In the genomic region with DNA sequence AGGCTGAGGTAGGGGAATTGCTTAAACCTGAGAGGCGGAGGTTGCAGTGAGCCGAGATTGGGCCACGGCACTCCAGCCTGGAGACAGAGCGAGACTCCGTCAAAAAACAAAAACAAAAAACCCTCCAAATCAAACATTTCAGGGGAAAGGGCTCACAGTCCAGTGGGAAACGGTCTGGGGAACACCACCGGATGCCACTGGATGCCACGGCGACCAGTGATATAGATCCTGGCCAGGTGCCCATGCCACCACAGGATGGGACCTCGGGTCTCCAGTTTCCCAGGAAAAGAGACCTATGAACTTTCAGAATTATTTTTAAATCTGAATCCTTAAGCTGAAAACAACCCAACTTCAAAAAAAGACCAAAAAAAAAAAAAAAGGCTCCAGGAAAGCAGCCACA, we compare ENCODE assay signal across 19 cellular contexts. TPM values are rescaled to one million over a fixed set of nuclear protein-coding genes. Genes with fewer than 3 reads are reported as not detected.
DNase-seq lines count a peak whose midpoint lies in the region; ATAC-seq, FAIRE-seq and TF ChIP-seq lines count a peak whose summit lies in the region.
"Had no signal": no experiment of that assay in that cellular context is flagged by ENCODE, and none has a peak within 500 bp of the region (broad histone marks: within the 10 kb centered on the region; RNA-seq: fewer than 3 reads in every experiment).

No MANE protein-coding gene starts in this region.

- peaks cover 17% of the 10 kb centered on the region for H3K4me1 Mint-ChIP-seq in dendritic cell treated with granulocyte-macrophage colony-stimulating factor and Interleukin-4, amounts not matched to agents 40 ng/mL and 50 ng/mL, for 4 days (ENCODE audit: low read depth)
- no peaks in the 10 kb centered on the region for H3K4me1 Mint-ChIP-seq in mesothelial cell of epicardium

- H3K27ac Mint-ChIP-seq in dendritic cell treated with granulocyte-macrophage colony-stimulating factor and Interleukin-4, amounts not matched to agents 40 ng/mL and 50 ng/mL, for 4 days = peak overlapping the region; percentile 12
- H3K27ac Mint-ChIP-seq in mesothelial cell of epicardium = peak overlapping the region; percentile 6
- H3K27ac Mint-ChIP-seq: CD4-positive, alpha-beta T cell had no signal

- FAIRE-seq in frontal cortex (lab: Jason Lieb, UNC) = no peak
- FAIRE-seq: H54, HepG2, HTR-8/SVneo had no signal

- H3K4me3 Mint-ChIP-seq in dendritic cell treated with granulocyte-macrophage colony-stimulating factor and Interleukin-4, amounts not matched to agents 40 ng/mL and 50 ng/mL, for 4 days = no peak overlapping the region
- H3K4me3 Mint-ChIP-seq in mesothelial cell of epicardium = no peak overlapping the region
- H3K4me3 Mint-ChIP-seq: CD4-positive, alpha-beta T cell had no signal

- H3K36me3 Mint-ChIP-seq in dendritic cell treated with granulocyte-macrophage colony-stimulating factor and Interleukin-4, amounts not matched to agents 40 ng/mL and 50 ng/mL, for 4 days (ENCODE audit: low read depth) = peaks cover 33% of the 10 kb centered on the region
- peaks cover 6% of the 10 kb centered on the region for H3K36me3 Mint-ChIP-seq in mesothelial cell of epicardium

- H3K27me3 Mint-ChIP-seq in dendritic cell treated with granulocyte-macrophage colony-stimulating factor and Interleukin-4, amounts not matched to agents 40 ng/mL and 50 ng/mL, for 4 days = no peaks in the 10 kb centered on the region
- no peaks in the 10 kb centered on the region for H3K27me3 Mint-ChIP-seq in mesothelial cell of epicardium (ENCODE audit: low read depth)
- H3K27me3 Mint-ChIP-seq: CD4-positive, alpha-beta T cell had no signal

- no peaks in the 10 kb centered on the region for H3K9me3 Mint-ChIP-seq in dendritic cell treated with granulocyte-macrophage colony-stimulating factor and Interleukin-4, amounts not matched to agents 40 ng/mL and 50 ng/mL, for 4 days
- H3K9me3 Mint-ChIP-seq in mesothelial cell of epicardium = no peaks in the 10 kb centered on the region
- H3K9me3 Mint-ChIP-seq: CD4-positive, alpha-beta T cell had no signal

- intact Hi-C loops in Right ventricle myocardium inferior (cut with DNase I) (no loop called here), cardiac septum (cut with DNase I) (no loop called here)
- intact Hi-C loops in dendritic cell treated with granulocyte-macrophage colony-stimulating factor and Interleukin-4, amounts not matched to agents 40 ng/mL and 50 ng/mL, for 4 days (cut with micrococcal nuclease) = no loop called here

- ATAC-seq in Right ventricle myocardium inferior (no peak), GM21447 (IDR thresholded peaks at IDR 0.05; ENCODE audit: unreplicated experiment) (no peak)
- ATAC-seq: HepG2 had no signal

- DNase-seq in Right ventricle myocardium inferior (ENCODE audit: missing footprints) (peak; percentile 54), cardiac septum (ENCODE audit: low spot score) (no peak), mesothelial cell of epicardium (ENCODE audit: low spot score in 2 of 2, unreplicated experiment in 2 of 2) (no peak), frontal cortex (ENCODE audit: low spot score in 2 of 2) (no peak), NCI-H1436 (lab: John Stamatoyannopoulos, UW) (no peak), NCI-H2029 treated with DMSO at 0.1 percent for 48 hours (lab: John Stamatoyannopoulos, UW) (no peak)
- DNase-seq: AML-193; C1 segment of cervical spinal cord; Calu3; CD4-positive, alpha-beta T cell; DMS 273 treated with DMSO at 0.1 percent for 48 hours; GM23248 had no signal

- no peak for TF ChIP-seq CTCF in mesothelial cell of epicardium (IDR thresholded peaks at IDR 0.05; ENCODE audit: unreplicated experiment)

RNA-seq across cellular contexts. Expression of gene CEP131, which starts 12.3 kb away (rescaled TPM):
- total RNA-seq in Right ventricle myocardium inferior (8.9 TPM), cardiac septum (6.8 TPM), mesothelial cell of epicardium (26.3 to 27.6 TPM (median 27.3 TPM) in 3 replicates), frontal cortex (13.0 TPM)

RNA-seq across cellular contexts. Expression of gene TEPSIN, which starts 28.4 kb away (rescaled TPM):
- total RNA-seq in Right ventricle myocardium inferior = 11.1 TPM
- total RNA-seq in cardiac septum = 12.6 TPM
- total RNA-seq in mesothelial cell of epicardium = 44.6 to 49.2 TPM (median 45.0 TPM) in 3 replicates
- total RNA-seq in frontal cortex = 7.3 TPM

RNA-seq across cellular contexts. Expression of gene NDUFAF8, which starts 28.7 kb away (rescaled TPM):
- 58.0 TPM for total RNA-seq in Right ventricle myocardium inferior
- 61.0 TPM for total RNA-seq in cardiac septum
- 46.8 to 47.6 TPM (median 47.3 TPM) in 3 replicates for total RNA-seq in mesothelial cell of epicardium
- 5.7 TPM for total RNA-seq in frontal cortex

RNA-seq across cellular contexts. Expression of gene AATK, which starts 44.4 kb away (rescaled TPM):
- total RNA-seq in Right ventricle myocardium inferior (10.1 TPM), cardiac septum (9.3 TPM), mesothelial cell of epicardium (14.8 to 17.3 TPM (median 15.2 TPM) in 3 replicates), frontal cortex (8.2 TPM)
- total RNA-seq: Calu3 had no signal

RNA-seq across cellular contexts. Expression of gene PVALEF, which starts 45.2 kb away (rescaled TPM):
- total RNA-seq in Right ventricle myocardium inferior (not detected), cardiac septum (not detected), mesothelial cell of epicardium (0.22 to 0.62 TPM (median 0.47 TPM) in 3 replicates), frontal cortex (not detected)
- total RNA-seq: A673; Calu3; CD4-positive, alpha-beta T cell; Daoy; GM23248 had no signal
